Comparison of ENCODE assay signal across 30 cellular contexts in the genomic region with DNA sequence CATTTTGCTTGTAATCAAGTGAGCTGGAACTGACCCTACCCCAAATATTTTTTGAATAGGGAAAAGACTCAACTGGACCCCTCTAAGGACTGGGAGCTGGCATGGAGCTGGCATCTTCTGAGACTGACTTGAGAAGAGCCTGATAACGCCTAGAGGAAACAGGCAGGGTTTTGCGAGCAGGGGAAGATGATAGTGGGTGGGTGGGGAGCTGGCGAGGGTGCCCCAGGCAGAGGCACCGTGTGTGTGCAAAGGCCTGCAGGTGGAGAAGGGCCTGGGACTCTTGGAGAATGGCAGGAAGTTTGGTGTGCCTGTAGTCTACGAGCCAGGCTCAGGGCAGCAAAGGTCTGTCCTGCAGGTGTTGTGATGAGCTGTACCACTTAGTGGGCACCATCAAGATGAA. TPM values are rescaled to one million over a fixed set of nuclear protein-coding genes. Genes with fewer than 3 reads are reported as not detected.
DNase-seq lines count a peak whose midpoint lies in the region; FAIRE-seq and TF ChIP-seq lines count a peak whose summit lies in the region.
"Had no signal": no experiment of that assay in that cellular context is flagged by ENCODE, and none has a peak within 500 bp of the region (broad histone marks: within the 10 kb centered on the region; RNA-seq: fewer than 3 reads in every experiment).

No MANE protein-coding gene starts in this region.

- H3K23ac ChIP-seq in H1 (ENCODE audit: insufficient read length): no peak overlapping the region

- H2BK5ac ChIP-seq in H1 (ENCODE audit: low read depth, low read length): no peak overlapping the region

- H3K4ac ChIP-seq in H1 (replicated peaks; ENCODE audit: insufficient read length, low read depth, low read length): no peak overlapping the region

- H3K27me3 ChIP-seq in BLaER1 treated with 17β-estradiol and CSF1 and Interleukin-3, amounts not matched to agents 10 nM and 100 nM: peaks cover 0 to 16% (median 8%) of the 10 kb centered on the region in 11 experiments; a peak in 11 of 22 replicates
- peaks cover 5 to 22% (median 17%) of the 10 kb centered on the region in 4 experiments for H3K27me3 ChIP-seq in H1 (replicated peaks in 1 of 4; ENCODE audit: control insufficient read depth in 3 of 4, extremely low read depth in 1 of 4, insufficient read depth in 3 of 4, low read length in 3 of 4)
- peaks cover 10% of the 10 kb centered on the region for H3K27me3 ChIP-seq in mucosa of stomach (ENCODE audit: control insufficient read depth, insufficient read depth, low read length)
- H3K27me3 ChIP-seq in spleen (replicated peaks in 1 of 7): peaks cover 0 to 62% (median 9%) of the 10 kb centered on the region in 7 donors
- no peaks in the 10 kb centered on the region for H3K27me3 ChIP-seq in MG63
- H3K27me3 ChIP-seq: brain microvascular endothelial cell, pancreas, SJSA1 had no signal

- peaks cover 0 to 33% (median 19%) of the 10 kb centered on the region in 11 experiments; a peak in 15 of 22 replicates for H4K20me1 ChIP-seq in BLaER1 treated with 17β-estradiol and CSF1 and Interleukin-3, amounts not matched to agents 10 nM and 100 nM
- H4K20me1 ChIP-seq in H1 (replicated peaks in 1 of 2; ENCODE audit: control insufficient read depth in 1 of 2, insufficient read depth in 2 of 2, low read length in 2 of 2): no peaks in the 10 kb centered on the region

- no peak overlapping the region for H3K14ac ChIP-seq in H1 (ENCODE audit: insufficient read length)

- H3K27ac ChIP-seq in BLaER1 treated with 17β-estradiol and CSF1 and Interleukin-3, amounts not matched to agents 10 nM and 100 nM: no peak overlapping the region
- no peak overlapping the region for H3K27ac ChIP-seq in H1 (ENCODE audit: low read depth, low read length)
- H3K27ac ChIP-seq in spleen: peak overlapping the region; percentile 15 to 85 (median 72)
- H3K27ac ChIP-seq: BLaER1, brain microvascular endothelial cell, pancreas, SJSA1 had no signal

- no peak for TF ChIP-seq POLR2A in H1 (IDR thresholded peaks at IDR 0.05; ENCODE audit: control extremely low read depth in 1 of 2, low read depth in 2 of 2, low read length in 2 of 2)
- no peak for TF ChIP-seq POLR2A in spleen (IDR thresholded peaks at IDR 0.05)

- no peak overlapping the region; the same call in 1 of the 2 replicates for H2BK15ac ChIP-seq in H1 (ENCODE audit: low read length)

- no peaks in the 10 kb centered on the region for H3K79me2 ChIP-seq in H1 (ENCODE audit: control insufficient read depth in 1 of 2, insufficient read depth in 2 of 2, low read length in 2 of 2)

- H3K18ac ChIP-seq in H1 (ENCODE audit: extremely low read depth, low read length): no peak overlapping the region

- H3K4me2 ChIP-seq in BLaER1 treated with 17β-estradiol and CSF1 and Interleukin-3, amounts not matched to agents 10 nM and 100 nM: peak overlapping the region in 8 of 11 experiments; percentile 47 to 99 (median 87); a peak in 14 of 22 replicates
- H3K4me2 ChIP-seq in H1 (ENCODE audit: insufficient read depth in 1 of 2, low read depth in 2 of 2, low read length in 2 of 2): no peak overlapping the region
- H3K4me2 ChIP-seq: BLaER1 had no signal

- CTCF ChIA-PET in H1 (lab: Charles Lee; ENCODE audit: partially characterized antibody): interaction anchor here (0.9 to 2.2 kb wide), 2 partner anchors 13 to 147 kb away, joined by 3 to 9 read pairs; no protein-coding TSS in a partner anchor
- CTCF ChIA-PET in GM10248 (lab: Yijun Ruan, JAX): no interaction called here

- peaks cover 46 to 95% (median 81%) of the 10 kb centered on the region in 10 experiments for H3K4me1 ChIP-seq in BLaER1 treated with 17β-estradiol and CSF1 and Interleukin-3, amounts not matched to agents 10 nM and 100 nM
- H3K4me1 ChIP-seq in H1 (replicated peaks in 1 of 4; ENCODE audit: control insufficient read depth in 3 of 4, insufficient read depth in 4 of 4, low read length in 3 of 4) (peaks cover 0 to 7% (median 3%) of the 10 kb centered on the region in 4 experiments; a peak in 6 of 7 replicates), mucosa of stomach (ENCODE audit: control insufficient read depth, insufficient read depth, low read length) (peaks cover 28% of the 10 kb centered on the region), spleen (peaks cover 5 to 97% (median 41%) of the 10 kb centered on the region in 6 donors)
- H3K4me1 ChIP-seq: pancreas had no signal

- no peak for TF ChIP-seq RAD21 in H1 (IDR thresholded peaks at IDR 0.05 in 1 of 2, conservative IDR thresholded peaks at IDR 0.05 in 1 of 2; ENCODE audit: low read depth in 2 of 2, low read length in 2 of 2)

- H3K36me3 ChIP-seq in BLaER1 treated with 17β-estradiol and CSF1 and Interleukin-3, amounts not matched to agents 10 nM and 100 nM: peaks cover 0 to 17% (median 0%) of the 10 kb centered on the region in 11 experiments; a peak in 7 of 22 replicates
- H3K36me3 ChIP-seq in H1 (ENCODE audit: control insufficient read depth in 2 of 4, insufficient read depth in 4 of 4, low read length in 3 of 4) (no peaks in the 10 kb centered on the region), mucosa of stomach (ENCODE audit: control insufficient read depth, insufficient read depth, low read length) (no peaks in the 10 kb centered on the region), spleen (peaks cover 0 to 13% (median 0%) of the 10 kb centered on the region in 6 donors), MG63 (no peaks in the 10 kb centered on the region)
- H3K36me3 ChIP-seq: BLaER1, brain microvascular endothelial cell, pancreas, SJSA1 had no signal

- TF ChIP-seq CTCF in H1 (IDR thresholded peaks at IDR 0.05; ENCODE audit: control extremely low read depth in 1 of 3, insufficient read depth in 1 of 3, low read depth in 1 of 3, low read length in 3 of 3) (no peak), spleen (IDR thresholded peaks at IDR 0.05 in 8 of 11, conservative IDR thresholded peaks at IDR 0.05 in 3 of 11) (no peak), GM20000 (IDR thresholded peaks at IDR 0.05; ENCODE audit: extremely low read depth, missing control alignments) (no peak), GM10248 (IDR thresholded peaks at IDR 0.05; ENCODE audit: control extremely low read depth, extremely low read depth, low read depth, missing control alignments) (no peak)

- no peak overlapping the region for H2AK5ac ChIP-seq in H1 (ENCODE audit: low read depth, low read length)

- no peak overlapping the region for H2BK120ac ChIP-seq in H1 (replicated peaks; ENCODE audit: low read depth, low read length)

- no peak overlapping the region for H2AFZ ChIP-seq in H1 (ENCODE audit: low read length)

- intact Hi-C loops in spleen (cut with DNase I; ENCODE audit: low total_unique reads): loop anchor here (10.0 kb wide), 1 partner anchor 61 kb away; no protein-coding TSS in a partner anchor

- 0 out of 2 replicates have a peak overlapping the region, but pooled peaks have one; percentile 14 for H2BK12ac ChIP-seq in H1 (ENCODE audit: low read depth, low read length)

- peaks cover 0 to 7% (median 0%) of the 10 kb centered on the region in 11 experiments; a peak in 2 of 22 replicates for H3K9me3 ChIP-seq in BLaER1 treated with 17β-estradiol and CSF1 and Interleukin-3, amounts not matched to agents 10 nM and 100 nM (replicated peaks in 1 of 11)
- H3K9me3 ChIP-seq in H1 (ENCODE audit: insufficient read depth in 2 of 2, low read depth in 1 of 2, low read length in 1 of 2) (no peaks in the 10 kb centered on the region), mucosa of stomach (ENCODE audit: control insufficient read depth, low read length) (no peaks in the 10 kb centered on the region), spleen (no peaks in the 10 kb centered on the region), MG63 (no peaks in the 10 kb centered on the region)
- H3K9me3 ChIP-seq: BLaER1, Caco-2, pancreas, SJSA1 had no signal

- DNase-seq in H1 (ENCODE audit: low read depth in 1 of 2, low spot score in 2 of 2) (no peak), spleen (no peak), GM20000 (ENCODE audit: low spot score) (no peak), MG63 (no peak), NCI-H1105 treated with DMSO at 0.1 percent for 48 hours (lab: John Stamatoyannopoulos, UW) (no peak), GM10248 (ENCODE audit: extremely low spot score) (no peak)
- DNase-seq: activated CD4-positive, alpha-beta T cell treated with anti-CD3 and anti-CD28 coated beads for 1 hour; activated CD8-positive, alpha-beta T cell treated with anti-CD3 and anti-CD28 coated beads, Interleukin-2, amount 10 ng/mL, durations not matched to agents 7 days and 5 days; activated gamma-delta T cell treated with Interleukin-2 at 50 U/mL for 16 hours; activated T-cell treated with anti-CD3 and anti-CD28 coated beads for 4 hours; brain microvascular endothelial cell; Caco-2; DND-41; effector memory CD4-positive, alpha-beta T cell; erythroblast; KG1; naive thymus-derived CD8-positive, alpha-beta T cell; NCI-H146; NCI-H526 treated with DMSO at 0.1 percent for 48 hours; substantia nigra; T-cell had no signal

- H4K8ac ChIP-seq in H1 (ENCODE audit: extremely low read depth, insufficient read depth, low read length): no peak overlapping the region

- no peak overlapping the region for H3K9ac ChIP-seq in BLaER1 treated with 17β-estradiol and CSF1 and Interleukin-3, amounts not matched to agents 10 nM and 100 nM
- H3K9ac ChIP-seq in H1 (replicated peaks in 1 of 4; ENCODE audit: extremely low read depth in 1 of 4, low read depth in 3 of 4, low read length in 3 of 4) (no peak overlapping the region; a peak in 1 of 7 replicates), mucosa of stomach (ENCODE audit: low read length) (peak overlapping the region; percentile 39)
- H3K9ac ChIP-seq: BLaER1 had no signal

- WGBS in H1 (ENCODE audit: extremely low coverage in 1 of 2, insufficient coverage in 1 of 2, insufficient read length in 1 of 2, insufficient replicate concordance in 2 of 2, low coverage in 1 of 2, low lambda C conversion rate in 2 of 2, missing lambda C conversion rate in 1 of 2), 2 experiments: 92% methylated on average over 5 of the region's 5 CpGs; no CpG with 5 or more reads in 1 of the 2 experiments
- 45 to 57% (median 47%) methylated on average over 5 of the region's 5 CpGs for WGBS in spleen, 5 donors

- TF ChIP-seq EP300 in H1 (IDR thresholded peaks at IDR 0.05; ENCODE audit: borderline replicate concordance in 1 of 2, low read depth in 2 of 2, low read length in 2 of 2): no peak

- no peak overlapping the region for H4K91ac ChIP-seq in H1 (replicated peaks; ENCODE audit: insufficient read length, low read length)

- FAIRE-seq in H1 (lab: Jason Lieb, UNC): no peak
- FAIRE-seq: colon, H54, pancreas, RCC 7860, TTC549 had no signal

- no peaks in the 10 kb centered on the region for H3K79me1 ChIP-seq in H1 (ENCODE audit: low read depth, low read length)

- H3K4me3 ChIP-seq in BLaER1 treated with 17β-estradiol and CSF1 and Interleukin-3, amounts not matched to agents 10 nM and 100 nM: no peak overlapping the region
- H3K4me3 ChIP-seq in H1 (ENCODE audit: extremely low read depth in 1 of 4, insufficient read depth in 2 of 4, low read depth in 3 of 4, low read length in 4 of 4): no peak overlapping the region
- no peak overlapping the region for H3K4me3 ChIP-seq in mucosa of stomach (ENCODE audit: low read length)
- H3K4me3 ChIP-seq in spleen: peak overlapping the region in 1 of 8 donors; percentile 73
- no peak overlapping the region for H3K4me3 ChIP-seq in MG63
- H3K4me3 ChIP-seq: BLaER1, pancreas, SJSA1 had no signal

- H4K5ac ChIP-seq in H1 (ENCODE audit: insufficient read length, low read depth, low read length): no peak overlapping the region

- POLR2A ChIA-PET in H1 (lab: Charles Lee; ENCODE audit: partially characterized antibody) (no interaction called here), GM10248 (lab: Yijun Ruan, JAX) (no interaction called here)

- no peak overlapping the region for H3K56ac ChIP-seq in H1 (replicated peaks; ENCODE audit: insufficient read length, low read depth, low read length)

- H2BK20ac ChIP-seq in H1 (ENCODE audit: low read length): no peak overlapping the region

- peaks cover 5% of the 10 kb centered on the region; the same call in 1 of the 2 replicates for H3K23me2 ChIP-seq in H1 (ENCODE audit: low read depth, low read length)

RNA-seq across cellular contexts. Expression of gene CRISPLD2, which starts 4.1 kb away (rescaled TPM):
- 5.1 and 6.4 TPM in 2 replicates for total RNA-seq in H1 (2021; fragmentation: NEBNext Ultra II Directional; extraction: Animal tissue kit (Norgen Biotek cat#: 25700))
- 2.7 and 3.6 TPM in 2 replicates for polyA plus RNA-seq in H1 (2011; rRNA removed)
- 3.5 TPM for polyA plus RNA-seq in H1 (2011; cell fraction: cytosol; rRNA removed)
- 5.6 TPM for polyA plus RNA-seq in H1 (2011; cell fraction: nucleus; rRNA removed)
- polyA plus RNA-seq in H1 (2012, experiment 1 of 2): 3.2 to 4.7 TPM (median 4.0 TPM) in 4 replicates
- polyA plus RNA-seq in H1 (2012, experiment 2 of 2): 2.0 TPM
- polyA plus RNA-seq in H1 (2013, experiment 1 of 2): 6.6 TPM
- 6.2 TPM for polyA plus RNA-seq in H1 (2013, experiment 2 of 2)
- 4.0 and 7.3 TPM in 2 replicates for polyA minus RNA-seq in H1 (2011; rRNA and poly(A)+ RNA removed)
- 4.4 TPM for polyA minus RNA-seq in H1 (2011; cell fraction: cytosol; rRNA and poly(A)+ RNA removed)
- polyA minus RNA-seq in H1 (2011; cell fraction: nucleus; rRNA and poly(A)+ RNA removed): 4.8 TPM
- 100 to 1,000 TPM in 3 of 7 donors, 10 to 100 TPM in 4; 38.5 to 271 (median 92.8) TPM for total RNA-seq in spleen
- 10 to 100 TPM in 1 of 3 donors, 1 to 10 TPM in 2; 7.9 to 12.3 (median 9.3) TPM for polyA plus RNA-seq in spleen
- 1.6 TPM in 1 of 2 replicates, not detected in the other for total RNA-seq in MG63 (2014; rRNA removed; shearing (Covaris generic); ENCODE audit: low replicate concordance)
- total RNA-seq: activated CD8-positive, alpha-beta T cell treated with anti-CD3 and anti-CD28 coated beads, Interleukin-2, amount 10 ng/mL, durations not matched to agents 7 days and 5 days; naive thymus-derived CD8-positive, alpha-beta T cell had no signal

Comparison
In these comparisons a context has a peak if more than half of its experiments do, and no peak if none do; other contexts are left out.
1. H3K27ac ChIP-seq: peak in spleen (8 of 8); none in BLaER1 treated with 17β-estradiol and CSF1 and Interleukin-3, amounts not matched to agents 10 nM and 100 nM (0 of 11) and H1 (single experiment).
2. H3K4me2 ChIP-seq: peak in BLaER1 treated with 17β-estradiol and CSF1 and Interleukin-3, amounts not matched to agents 10 nM and 100 nM (8 of 11); none in H1 (0 of 2).